ENCODE assay signal across 1 cellular context in genomic region chr20:59071224-59071623, GRCh38.
TF ChIP-seq lines count a peak whose summit lies in the region.

No MANE protein-coding gene starts in this region.

TF ChIP-seq in WTC11, 78 proteins besides CTCF, POLR2A, EP300 and RAD21 (continued from another document):
- no peak for TF ChIP-seq SMAD4 (CRISPR knock-in tag; IDR thresholded peaks at IDR 0.05)
